Comparison of ENCODE assay signal across 31 cellular contexts in the genomic region with DNA sequence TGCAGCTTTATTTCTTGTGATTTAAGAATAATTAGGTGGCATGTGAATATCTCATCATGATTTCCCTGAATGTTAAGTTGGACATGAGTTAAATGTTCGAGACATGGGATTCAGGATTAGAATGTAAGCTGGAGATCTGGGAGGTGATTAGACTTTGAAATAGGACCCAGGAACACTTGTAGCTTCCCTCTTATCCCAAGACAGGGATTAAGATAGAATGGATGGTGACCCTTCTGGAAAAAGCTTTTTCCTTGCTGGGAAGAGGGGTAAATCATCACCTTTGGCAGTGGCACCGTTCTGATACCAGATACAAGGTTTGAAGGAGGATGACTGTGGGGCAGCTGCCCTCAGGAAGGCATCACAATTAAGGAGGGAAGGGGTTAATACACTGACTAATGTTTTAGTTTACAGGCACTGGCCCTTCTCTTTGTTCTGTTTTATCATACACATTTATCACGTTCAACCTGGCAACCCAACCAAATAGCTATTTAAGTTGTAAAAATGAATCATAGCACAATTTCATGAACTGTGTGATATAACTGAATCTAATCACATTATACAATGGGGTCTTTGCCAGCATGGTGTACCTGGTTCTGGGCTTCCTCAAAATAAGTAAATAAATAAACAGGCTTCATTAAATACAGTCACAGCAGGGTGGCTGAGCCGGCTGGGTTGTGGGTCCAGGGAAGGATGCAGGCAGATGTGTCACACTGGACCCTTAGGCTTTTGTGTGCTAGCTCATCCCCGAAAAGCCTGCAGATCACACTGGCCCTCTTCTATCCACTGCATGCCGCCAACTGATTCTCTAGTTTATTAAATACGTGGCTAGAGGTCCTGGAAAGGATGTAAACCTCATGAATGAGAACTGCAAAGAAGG.
"Had no signal": no experiment of that assay in that cellular context is flagged by ENCODE, and none has a peak within 500 bp of the region (broad histone marks: within the 10 kb centered on the region; RNA-seq: fewer than 3 reads in every experiment).

No MANE protein-coding gene starts in this region.

- H3K36me3 ChIP-seq: brain microvascular endothelial cell, MG63 had no signal

- H3K9me3 Mint-ChIP-seq: activated CD4-positive, alpha-beta T cell treated with anti-CD3 and anti-CD28 coated beads, Interleukin-2, amount 10 ng/mL, durations not matched to agents 24 days and 14 days; activated CD8-positive, alpha-beta T cell treated with anti-CD3 and anti-CD28 coated beads for 36 hours; activated naive CD8-positive, alpha-beta T cell treated with anti-CD3 and anti-CD28 coated beads for 36 hours; activated T-cell treated with anti-CD3 and anti-CD28 coated beads, Interleukin-2, amount 50 U/mL, for 72 hours; activated T-helper 17 cell treated with anti-CD3 and anti-CD28 coated beads, Interleukin-2, amount 50 U/mL, for 72 hours; central memory CD8-positive, alpha-beta T cell; T-helper 1 cell treated with Interleukin-12 subunit alpha and Interleukin-12 subunit beta and Interleukin-4 antibody, amounts not matched to agents 30 μg/mL and 1 μg/mL, for 36 hours; T-helper 2 cell treated with Interferon-gamma antibody and Interleukin-4, amounts not matched to agents 5 μg/mL and 100 μg/mL, for 36 hours had no signal

- ATAC-seq: activated CD8-positive, alpha-beta T cell treated with anti-CD3 and anti-CD28 coated beads for 36 hours; activated T-cell treated with anti-CD3 and anti-CD28 coated beads, Interleukin-2, amount 50 U/mL, for 72 hours; activated T-helper 17 cell treated with anti-CD3 and anti-CD28 coated beads, Interleukin-2, amount 50 U/mL, for 72 hours; Right ventricle myocardium inferior had no signal

- H3K4me3 ChIP-seq: MG63, PC-9 had no signal

- DNase-seq: activated CD4-positive, alpha-beta T cell treated with anti-CD3 and anti-CD28 coated beads, Interleukin-2, amount 10 ng/mL, durations not matched to agents 24 days and 14 days; activated CD4-positive, alpha-beta T cell treated with anti-CD3 and anti-CD28 coated beads, Interleukin-2, amount 50 U/mL, for 4 hours; activated CD8-positive, alpha-beta T cell treated with anti-CD3 and anti-CD28 coated beads for 36 hours; activated effector memory CD4-positive, alpha-beta T cell treated with anti-CD3 and anti-CD28 coated beads, Interleukin-2, amount 50 U/mL, for 16 hours; activated naive CD4-positive, alpha-beta T cell; activated naive CD4-positive, alpha-beta T cell treated with anti-CD3 and anti-CD28 coated beads, Interleukin-2, amount 50 U/mL, for 16 hours; activated naive CD8-positive, alpha-beta T cell treated with anti-CD3 and anti-CD28 coated beads for 36 hours; activated T-cell treated with anti-CD3 and anti-CD28 coated beads, Interleukin-2, amount 50 U/mL, for 1 hour; activated T-cell treated with anti-CD3 and anti-CD28 coated beads, Interleukin-2, amount 50 U/mL, for 72 hours; amniotic stem cell; aorta; brain microvascular endothelial cell; Kasumi-1; MG63; NCI-H1048; NCI-H1105 treated with DMSO at 0.1 percent for 48 hours; NCI-H1436; NCI-H187; NCI-H2029 treated with DMSO at 0.1 percent for 48 hours; NCI-H2107; NCI-H2171; NCI-H510A; NCI-H526; NK-92 treated with Interleukin-12 subunit alpha and Interleukin-12 subunit beta, amount 100 ng/mL, for 24 hours; PC-9; SIG-M5 had no signal

- H3K27me3 ChIP-seq: brain microvascular endothelial cell, MG63 had no signal

- H3K27ac Mint-ChIP-seq: activated CD4-positive, alpha-beta T cell treated with anti-CD3 and anti-CD28 coated beads, Interleukin-2, amount 10 ng/mL, durations not matched to agents 24 days and 14 days; activated CD8-positive, alpha-beta T cell treated with anti-CD3 and anti-CD28 coated beads for 36 hours; activated naive CD8-positive, alpha-beta T cell treated with anti-CD3 and anti-CD28 coated beads for 36 hours; activated T-cell treated with anti-CD3 and anti-CD28 coated beads, Interleukin-2, amount 50 U/mL, for 72 hours; activated T-helper 17 cell treated with anti-CD3 and anti-CD28 coated beads, Interleukin-2, amount 50 U/mL, for 72 hours; T-helper 1 cell treated with Interleukin-12 subunit alpha and Interleukin-12 subunit beta and Interleukin-4 antibody, amounts not matched to agents 30 μg/mL and 1 μg/mL, for 36 hours; T-helper 2 cell treated with Interferon-gamma antibody and Interleukin-4, amounts not matched to agents 5 μg/mL and 100 μg/mL, for 36 hours had no signal

- H3K9me3 ChIP-seq: MG63 had no signal

- H3K36me3 Mint-ChIP-seq: activated naive CD8-positive, alpha-beta T cell treated with anti-CD3 and anti-CD28 coated beads for 36 hours had no signal

- H3K4me3 Mint-ChIP-seq: activated CD4-positive, alpha-beta T cell treated with anti-CD3 and anti-CD28 coated beads, Interleukin-2, amount 10 ng/mL, durations not matched to agents 24 days and 14 days; activated CD8-positive, alpha-beta T cell treated with anti-CD3 and anti-CD28 coated beads for 36 hours; activated naive CD8-positive, alpha-beta T cell treated with anti-CD3 and anti-CD28 coated beads for 36 hours; activated T-cell treated with anti-CD3 and anti-CD28 coated beads, Interleukin-2, amount 50 U/mL, for 72 hours; activated T-helper 17 cell treated with anti-CD3 and anti-CD28 coated beads, Interleukin-2, amount 50 U/mL, for 72 hours; central memory CD8-positive, alpha-beta T cell; T-helper 1 cell treated with Interleukin-12 subunit alpha and Interleukin-12 subunit beta and Interleukin-4 antibody, amounts not matched to agents 30 μg/mL and 1 μg/mL, for 36 hours; T-helper 2 cell treated with Interferon-gamma antibody and Interleukin-4, amounts not matched to agents 5 μg/mL and 100 μg/mL, for 36 hours had no signal

- H3K4me1 Mint-ChIP-seq: activated CD4-positive, alpha-beta T cell treated with anti-CD3 and anti-CD28 coated beads, Interleukin-2, amount 10 ng/mL, durations not matched to agents 24 days and 14 days; activated naive CD8-positive, alpha-beta T cell treated with anti-CD3 and anti-CD28 coated beads for 36 hours; activated T-helper 17 cell treated with anti-CD3 and anti-CD28 coated beads, Interleukin-2, amount 50 U/mL, for 72 hours; central memory CD8-positive, alpha-beta T cell had no signal
